Comparison of ENCODE assay signal across 18 cellular contexts in genomic region chr22:19003518-19003917, GRCh38.
DNase-seq lines count a peak whose midpoint lies in the region; ATAC-seq, FAIRE-seq and TF ChIP-seq lines count a peak whose summit lies in the region.
"Had no signal": no experiment of that assay in that cellular context is flagged by ENCODE, and none has a peak within 500 bp of the region (broad histone marks: within the 10 kb centered on the region; RNA-seq: fewer than 3 reads in every experiment).

No MANE protein-coding gene starts in this region.

- no TSS peak for BruUV-seq in K562 (replicated peaks; lab: Mats Ljungman, UMichigan)

- intact Hi-C loops in K562 (cut with micrococcal nuclease) = no loop called here

- no peak overlapping the region for H3K4me2 ChIP-seq in K562 (ENCODE audit: insufficient read depth, low read length)
- H3K4me2 ChIP-seq: BLaER1 had no signal

- no peak for ATAC-seq in K562
- no peak for ATAC-seq in natural killer cell treated with Interleukin-12 subunit alpha and Interleukin-12 subunit beta and Interleukin-15 and Interleukin-18, amount 100 ng/mL, for 72 hours
- ATAC-seq: GM12878 had no signal

- TF ChIP-seq EP300 in K562 (IDR thresholded peaks at IDR 0.05; ENCODE audit: low read length) = no peak

- no peak overlapping the region for H3K4me3 Mint-ChIP-seq in natural killer cell treated with Interleukin-12 subunit alpha and Interleukin-12 subunit beta and Interleukin-15 and Interleukin-18, amount 100 ng/mL, for 72 hours
- H3K4me3 Mint-ChIP-seq: CD14-positive monocyte; CD4-positive, alpha-beta memory T cell had no signal

- no peak overlapping the region for H3K4me3 ChIP-seq in K562
- H3K4me3 ChIP-seq: BLaER1, GM12878, GM23248, HAP-1 had no signal

- H3K27ac ChIP-seq in K562 (ENCODE audit: extremely low read depth, low read depth, low read length) = no peak overlapping the region
- H3K27ac ChIP-seq: BLaER1, GM23248 had no signal

- H3K4me1 Mint-ChIP-seq in natural killer cell treated with Interleukin-12 subunit alpha and Interleukin-12 subunit beta and Interleukin-15 and Interleukin-18, amount 100 ng/mL, for 72 hours (ENCODE audit: low read depth in 2 of 2) = no peaks in the 10 kb centered on the region
- H3K4me1 Mint-ChIP-seq: CD4-positive, alpha-beta memory T cell had no signal

- POLR2A ChIA-PET in K562 (lab: Yijun Ruan, JAX) = interaction anchor here (0.6 to 2.6 kb wide), 8 partner anchors 9 to 1184 kb away, joined by 3 to 27 read pairs (median 4); no protein-coding TSS in a partner anchor

- no peaks in the 10 kb centered on the region for H3K4me1 ChIP-seq in K562 (replicated peaks in 1 of 2; ENCODE audit: control insufficient read depth in 2 of 2, insufficient read depth in 2 of 2, low read length in 2 of 2)
- H3K4me1 ChIP-seq: BLaER1, HAP-1 had no signal

- no peak overlapping the region for H3K9ac ChIP-seq in K562 (ENCODE audit: insufficient read depth in 1 of 2, low read depth in 2 of 2, low read length in 2 of 2)
- H3K9ac ChIP-seq: BLaER1, GM23248 had no signal

- no peak overlapping the region for H3K27ac Mint-ChIP-seq in natural killer cell treated with Interleukin-12 subunit alpha and Interleukin-12 subunit beta and Interleukin-15 and Interleukin-18, amount 100 ng/mL, for 72 hours
- H3K27ac Mint-ChIP-seq: CD14-positive monocyte; CD4-positive, alpha-beta memory T cell had no signal

- CTCF ChIA-PET in K562 (lab: Yijun Ruan, JAX; ENCODE audit: low intra/inter-chr PET ratio) = no interaction called here

- no peak for TF ChIP-seq POLR2A in K562 (conservative IDR thresholded peaks at IDR 0.05)

- H3K27me3 Mint-ChIP-seq in natural killer cell treated with Interleukin-12 subunit alpha and Interleukin-12 subunit beta and Interleukin-15 and Interleukin-18, amount 100 ng/mL, for 72 hours = peaks cover 10 to 17% of the 10 kb centered on the region in 2 donors

- no peaks in the 10 kb centered on the region for H3K36me3 ChIP-seq in K562 (ENCODE audit: control insufficient read depth, insufficient read depth, low read length)
- H3K36me3 ChIP-seq: BLaER1, HAP-1 had no signal

- H4K20me1 ChIP-seq in K562 (replicated peaks; ENCODE audit: control insufficient read depth, insufficient read depth, low read length) = no peaks in the 10 kb centered on the region
- H4K20me1 ChIP-seq: BLaER1 had no signal

- H3K9me3 ChIP-seq in K562 (replicated peaks; ENCODE audit: control insufficient read depth, insufficient read depth, low read depth, low read length) = no peaks in the 10 kb centered on the region
- H3K9me3 ChIP-seq: BLaER1, HAP-1 had no signal

- H3K27me3 ChIP-seq in K562 (ENCODE audit: control insufficient read depth in 2 of 2, insufficient read depth in 2 of 2, low read length in 2 of 2) = peaks cover 41 to 50% of the 10 kb centered on the region in 2 experiments
- H3K27me3 ChIP-seq: BLaER1 had no signal

- in situ Hi-C loops in K562 (cut with MboI) = no loop called here

- no peaks in the 10 kb centered on the region for H3K9me1 ChIP-seq in K562 (ENCODE audit: control insufficient read depth, insufficient read depth, low read length)

- H2AFZ ChIP-seq in K562 (ENCODE audit: low read depth, low read length) = no peak overlapping the region
- H2AFZ ChIP-seq: GM23248 had no signal

- no peak for FAIRE-seq in K562 (lab: Jason Lieb, UNC)
- FAIRE-seq: GM12878 had no signal

- TF ChIP-seq CTCF in K562 (IDR thresholded peaks at IDR 0.05 in 2 of 3, conservative IDR thresholded peaks at IDR 0.05 in 1 of 3; ENCODE audit: insufficient read depth in 2 of 3, low read depth in 1 of 3, low read length in 3 of 3) = no peak

- DNase-seq in COLO829 (ENCODE audit: low spot score) (peak; percentile 32), K562 (ENCODE audit: extremely low read depth in 1 of 4, low spot score in 3 of 4) (no peak), kidney glomerular epithelial cell (lab: John Stamatoyannopoulos, UW) (peak; percentile 22), renal cortical epithelial cell (ENCODE audit: low read depth) (peak; percentile 51), NCI-H1694 (lab: John Stamatoyannopoulos, UW) (no peak), NCI-H774 (lab: John Stamatoyannopoulos, UW) (no peak)
- no peak for DNase-seq in natural killer cell treated with Interleukin-12 subunit alpha and Interleukin-12 subunit beta and Interleukin-15 and Interleukin-18, amount 100 ng/mL, for 72 hours (ENCODE audit: low spot score)
- DNase-seq: 8988T; CD4-positive, alpha-beta memory T cell; DMS 273 treated with DMSO at 0.1 percent for 48 hours; DMS53; DND-41; EL; GM23248 had no signal

- no peak for TF ChIP-seq RAD21 in K562 (CRISPR knock-in tag; conservative IDR thresholded peaks at IDR 0.05 in 1 of 2, IDR thresholded peaks at IDR 0.05 in 1 of 2)

- H3K36me3 Mint-ChIP-seq in natural killer cell treated with Interleukin-12 subunit alpha and Interleukin-12 subunit beta and Interleukin-15 and Interleukin-18, amount 100 ng/mL, for 72 hours = no peaks in the 10 kb centered on the region
- H3K36me3 Mint-ChIP-seq: CD14-positive monocyte; CD4-positive, alpha-beta memory T cell had no signal

- no peaks in the 10 kb centered on the region for H3K79me2 ChIP-seq in K562 (ENCODE audit: control insufficient read depth, insufficient read depth, low read length)

- H3K9me3 Mint-ChIP-seq in natural killer cell treated with Interleukin-12 subunit alpha and Interleukin-12 subunit beta and Interleukin-15 and Interleukin-18, amount 100 ng/mL, for 72 hours = no peaks in the 10 kb centered on the region

TF ChIP-seq in K562, 482 proteins besides CTCF, POLR2A, EP300 and RAD21:
- TF ChIP-seq ZNF224 (CRISPR knock-in tag; IDR thresholded peaks at IDR 0.05) = no peak
- TF ChIP-seq FOXA3 (CRISPR knock-in tag; conservative IDR thresholded peaks at IDR 0.05 in 1 of 2, IDR thresholded peaks at IDR 0.05 in 1 of 2) = 0 out of 4 replicates have a peak, but pooled peaks of 1 of the 2 experiments have one; percentile 2
- TF ChIP-seq, protein P1, sequence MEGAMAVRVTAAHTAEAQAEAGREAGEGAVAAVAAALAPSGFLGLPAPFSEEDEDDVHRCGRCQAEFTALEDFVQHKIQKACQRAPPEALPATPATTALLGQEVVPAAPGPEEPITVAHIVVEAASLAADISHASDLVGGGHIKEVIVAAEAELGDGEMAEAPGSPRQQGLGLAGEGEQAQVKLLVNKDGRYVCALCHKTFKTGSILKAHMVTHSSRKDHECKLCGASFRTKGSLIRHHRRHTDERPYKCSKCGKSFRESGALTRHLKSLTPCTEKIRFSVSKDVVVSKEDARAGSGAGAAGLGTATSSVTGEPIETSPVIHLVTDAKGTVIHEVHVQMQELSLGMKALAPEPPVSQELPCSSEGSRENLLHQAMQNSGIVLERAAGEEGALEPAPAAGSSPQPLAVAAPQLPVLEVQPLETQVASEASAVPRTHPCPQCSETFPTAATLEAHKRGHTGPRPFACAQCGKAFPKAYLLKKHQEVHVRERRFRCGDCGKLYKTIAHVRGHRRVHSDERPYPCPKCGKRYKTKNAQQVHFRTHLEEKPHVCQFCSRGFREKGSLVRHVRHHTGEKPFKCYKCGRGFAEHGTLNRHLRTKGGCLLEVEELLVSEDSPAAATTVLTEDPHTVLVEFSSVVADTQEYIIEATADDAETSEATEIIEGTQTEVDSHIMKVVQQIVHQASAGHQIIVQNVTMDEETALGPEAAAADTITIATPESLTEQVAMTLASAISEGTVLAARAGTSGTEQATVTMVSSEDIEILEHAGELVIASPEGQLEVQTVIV (CRISPR knock-in tag; IDR thresholded peaks at IDR 0.05; ENCODE audit: borderline replicate concordance) = peak; percentile 48; the same call in 1 of the 2 replicates
- TF ChIP-seq CBX8 (IDR thresholded peaks at IDR 0.05; ENCODE audit: borderline replicate concordance, extremely low read depth, low read depth, low read length, poor library complexity, severe bottlenecking) = no peak

Comparison
In these comparisons a context has a peak if more than half of its experiments do, and no peak if none do; other contexts are left out.
1. DNase-seq: peak in COLO829 (single experiment), kidney glomerular epithelial cell (single experiment) and renal cortical epithelial cell (single experiment); none in K562 (0 of 4), natural killer cell treated with Interleukin-12 subunit alpha and Interleukin-12 subunit beta and Interleukin-15 and Interleukin-18, amount 100 ng/mL, for 72 hours (single experiment), NCI-H1694 (single experiment) and NCI-H774 (single experiment).